Comparison of ENCODE assay signal across 14 cellular contexts in genomic region chr22:26902401-26903029, GRCh38.
A peak's percentile ranks its signal among the peaks of the same experiment; 100 is the strongest.
DNase-seq lines count a peak whose midpoint lies in the region; ATAC-seq and TF ChIP-seq lines count a peak whose summit lies in the region.
"Had no signal": no experiment of that assay in that cellular context is flagged by ENCODE, and none has a peak within 500 bp of the region (broad histone marks: within the 10 kb centered on the region; RNA-seq: fewer than 3 reads in every experiment).

No MANE protein-coding gene starts in this region.

- DNase-seq in left ventricle myocardium inferior (no peak), right atrium auricular region (ENCODE audit: low spot score) (no peak), mesenchymal stem cell (no peak), NCI-H1436 (lab: John Stamatoyannopoulos, UW) (no peak), GOT3 (lab: John Stamatoyannopoulos, UW) (no peak), iPS-NIHi11 (ENCODE audit: low spot score) (no peak), NCI-H1417 treated with DMSO at 0.1 percent for 48 hours (lab: John Stamatoyannopoulos, UW) (no peak)
- no peak for DNase-seq in activated naive CD8-positive, alpha-beta T cell treated with anti-CD3 and anti-CD28 coated beads, Interleukin-2, amount 10 ng/mL, durations not matched to agents 7 days and 5 days
- DNase-seq: DND-41, foreskin fibroblast, left cardiac atrium, MG63 had no signal

- H3K4me3 Mint-ChIP-seq in activated naive CD8-positive, alpha-beta T cell treated with anti-CD3 and anti-CD28 coated beads, Interleukin-2, amount 10 ng/mL, durations not matched to agents 7 days and 5 days = peak overlapping the region; percentile 54
- H3K4me3 Mint-ChIP-seq: dendritic cell treated with granulocyte-macrophage colony-stimulating factor and Interleukin-4, amounts not matched to agents 40 ng/mL and 50 ng/mL, for 4 days had no signal

- no peak overlapping the region for H2AK5ac ChIP-seq in mesenchymal stem cell (ENCODE audit: low read length, severe bottlenecking)

- H3K36me3 ChIP-seq in left ventricle myocardium inferior (no peaks in the 10 kb centered on the region), right atrium auricular region (no peaks in the 10 kb centered on the region), mesenchymal stem cell (ENCODE audit: control insufficient read depth in 1 of 2, insufficient read depth in 2 of 2, low read depth in 1 of 2, low read length in 2 of 2) (no peaks in the 10 kb centered on the region)
- H3K36me3 ChIP-seq: MG63, vagina had no signal

- peak overlapping the region; percentile 42 for H3K4me3 ChIP-seq in left ventricle myocardium inferior
- H3K4me3 ChIP-seq in right atrium auricular region = peak overlapping the region in 1 of 2 donors; percentile 23
- no peak overlapping the region for H3K4me3 ChIP-seq in mesenchymal stem cell (ENCODE audit: insufficient read depth in 1 of 2, low read depth in 1 of 2, low read length in 2 of 2)
- H3K4me3 ChIP-seq: MG63, vagina had no signal

- no peaks in the 10 kb centered on the region for H3K36me3 Mint-ChIP-seq in activated naive CD8-positive, alpha-beta T cell treated with anti-CD3 and anti-CD28 coated beads, Interleukin-2, amount 10 ng/mL, durations not matched to agents 7 days and 5 days

- POLR2A ChIA-PET in activated naive CD8-positive, alpha-beta T cell treated with anti-CD3 and anti-CD28 coated beads, Interleukin-2, amount 10 ng/mL, durations not matched to agents 7 days and 5 days (lab: Charles Lee) = no interaction called here

- H2BK5ac ChIP-seq in mesenchymal stem cell (ENCODE audit: low read depth, low read length, poor library complexity, severe bottlenecking) = no peak overlapping the region

- no peak for ATAC-seq in activated naive CD8-positive, alpha-beta T cell treated with anti-CD3 and anti-CD28 coated beads, Interleukin-2, amount 10 ng/mL, durations not matched to agents 7 days and 5 days (ENCODE audit: low read depth)

- H3K79me1 ChIP-seq in mesenchymal stem cell (replicated peaks; ENCODE audit: low read length, poor library complexity, severe bottlenecking) = no peaks in the 10 kb centered on the region

- H3K9me3 Mint-ChIP-seq in activated naive CD8-positive, alpha-beta T cell treated with anti-CD3 and anti-CD28 coated beads, Interleukin-2, amount 10 ng/mL, durations not matched to agents 7 days and 5 days = no peaks in the 10 kb centered on the region
- H3K9me3 Mint-ChIP-seq: dendritic cell treated with granulocyte-macrophage colony-stimulating factor and Interleukin-4, amounts not matched to agents 40 ng/mL and 50 ng/mL, for 4 days had no signal

- TF ChIP-seq CTCF in left ventricle myocardium inferior (IDR thresholded peaks at IDR 0.05; ENCODE audit: borderline replicate concordance) (no peak), right atrium auricular region (IDR thresholded peaks at IDR 0.05) (no peak)

- no peak overlapping the region for H4K8ac ChIP-seq in mesenchymal stem cell (ENCODE audit: low read length)

- H3K9me3 ChIP-seq in left ventricle myocardium inferior (replicated peaks) (no peaks in the 10 kb centered on the region), right atrium auricular region (no peaks in the 10 kb centered on the region), mesenchymal stem cell (ENCODE audit: control insufficient read depth, low read length) (no peaks in the 10 kb centered on the region)
- H3K9me3 ChIP-seq: vagina had no signal

- WGBS in mesenchymal stem cell = 20% methylated on average over 3 of the region's 7 CpGs

- peak overlapping the region in 1 of 2 experiments; percentile 3 for H3K18ac ChIP-seq in mesenchymal stem cell (ENCODE audit: low read depth in 1 of 2, low read length in 2 of 2)

- H3K23ac ChIP-seq in mesenchymal stem cell (ENCODE audit: low read length in 2 of 2) = no peak overlapping the region

- no peak overlapping the region for H3K4ac ChIP-seq in mesenchymal stem cell (ENCODE audit: low read depth in 1 of 2, low read length in 2 of 2)

- no peak overlapping the region for H2AFZ ChIP-seq in mesenchymal stem cell (ENCODE audit: low read depth, low read length)

- peaks cover 5% of the 10 kb centered on the region for H3K4me1 Mint-ChIP-seq in activated naive CD8-positive, alpha-beta T cell treated with anti-CD3 and anti-CD28 coated beads, Interleukin-2, amount 10 ng/mL, durations not matched to agents 7 days and 5 days

- H3K27me3 ChIP-seq in left ventricle myocardium inferior (ENCODE audit: low read depth) (peaks cover 69% of the 10 kb centered on the region), right atrium auricular region (no peaks in the 10 kb centered on the region), mesenchymal stem cell (ENCODE audit: control insufficient read depth in 1 of 2, insufficient read depth in 1 of 2, low read length in 2 of 2) (peaks cover 40 to 52% of the 10 kb centered on the region in 2 experiments)
- H3K27me3 ChIP-seq: MG63, vagina had no signal

- no peak overlapping the region for H3K14ac ChIP-seq in mesenchymal stem cell (ENCODE audit: low read length in 2 of 2)

- no peak overlapping the region for H2BK15ac ChIP-seq in mesenchymal stem cell (ENCODE audit: low read depth, poor library complexity, severe bottlenecking)

- intact Hi-C loops in left ventricle myocardium inferior (cut with micrococcal nuclease) = no loop called here

- H2BK120ac ChIP-seq in mesenchymal stem cell (ENCODE audit: low read depth, low read length) = no peak overlapping the region

- H2BK12ac ChIP-seq in mesenchymal stem cell (ENCODE audit: low read length in 2 of 2) = no peak overlapping the region

- H3K27ac Mint-ChIP-seq in activated naive CD8-positive, alpha-beta T cell treated with anti-CD3 and anti-CD28 coated beads, Interleukin-2, amount 10 ng/mL, durations not matched to agents 7 days and 5 days = no peak overlapping the region
- H3K27ac Mint-ChIP-seq: dendritic cell treated with granulocyte-macrophage colony-stimulating factor and Interleukin-4, amounts not matched to agents 40 ng/mL and 50 ng/mL, for 4 days had no signal

- peaks cover 56% of the 10 kb centered on the region for H3K27me3 Mint-ChIP-seq in activated naive CD8-positive, alpha-beta T cell treated with anti-CD3 and anti-CD28 coated beads, Interleukin-2, amount 10 ng/mL, durations not matched to agents 7 days and 5 days

- H3K27ac ChIP-seq in left ventricle myocardium inferior (replicated peaks) (no peak overlapping the region), right atrium auricular region (no peak overlapping the region), mesenchymal stem cell (ENCODE audit: low read length, poor library complexity, severe bottlenecking) (no peak overlapping the region)
- H3K27ac ChIP-seq: vagina had no signal

- H3K4me2 ChIP-seq in mesenchymal stem cell (ENCODE audit: low read length, poor library complexity, severe bottlenecking) = peak overlapping the region; percentile 49

- peaks cover 7% of the 10 kb centered on the region for H3K4me1 ChIP-seq in left ventricle myocardium inferior
- peaks cover 0 to 12% of the 10 kb centered on the region in 2 donors for H3K4me1 ChIP-seq in right atrium auricular region
- H3K4me1 ChIP-seq in mesenchymal stem cell (ENCODE audit: control insufficient read depth, insufficient read depth, low read depth, low read length) = peaks cover 10% of the 10 kb centered on the region
- H3K4me1 ChIP-seq: vagina had no signal

- no peak overlapping the region for H3K9ac ChIP-seq in mesenchymal stem cell (ENCODE audit: low read length)

- H4K91ac ChIP-seq in mesenchymal stem cell (ENCODE audit: low read length) = no peak overlapping the region
